In the genomic region with DNA sequence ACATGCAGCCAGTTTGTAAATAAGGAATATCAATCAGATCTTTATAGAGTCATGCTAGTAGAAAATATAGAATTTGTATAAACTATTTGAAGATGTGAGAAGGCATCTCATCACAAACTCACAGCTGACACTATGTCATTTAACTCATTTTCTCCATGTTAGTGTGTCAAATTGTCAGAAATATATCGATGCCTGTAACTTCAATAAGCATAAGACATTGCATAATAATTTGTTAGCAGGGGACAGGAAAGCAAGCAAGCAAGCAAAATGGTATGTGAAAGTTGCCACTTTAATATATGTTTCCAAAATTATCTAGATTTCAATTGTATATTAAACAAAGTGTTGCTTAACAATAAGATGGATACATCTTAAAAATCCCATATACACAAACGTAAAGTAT, we compare ENCODE assay signal across 8 cellular contexts.
"Had no signal": no experiment of that assay in that cellular context is flagged by ENCODE, and none has a peak within 500 bp of the region (broad histone marks: within the 10 kb centered on the region; RNA-seq: fewer than 3 reads in every experiment).

No MANE protein-coding gene starts in this region.

- H3K4me3 ChIP-seq: GM12878 had no signal

- FAIRE-seq: G401.6, GM12878, GM12891, GM12892, GM18507, GM19239 had no signal

- DNase-seq: GDM1, GF-D8 had no signal

- ATAC-seq: GM12878 had no signal
